17 cellular contexts compared by ENCODE assay signal in the genomic region with DNA sequence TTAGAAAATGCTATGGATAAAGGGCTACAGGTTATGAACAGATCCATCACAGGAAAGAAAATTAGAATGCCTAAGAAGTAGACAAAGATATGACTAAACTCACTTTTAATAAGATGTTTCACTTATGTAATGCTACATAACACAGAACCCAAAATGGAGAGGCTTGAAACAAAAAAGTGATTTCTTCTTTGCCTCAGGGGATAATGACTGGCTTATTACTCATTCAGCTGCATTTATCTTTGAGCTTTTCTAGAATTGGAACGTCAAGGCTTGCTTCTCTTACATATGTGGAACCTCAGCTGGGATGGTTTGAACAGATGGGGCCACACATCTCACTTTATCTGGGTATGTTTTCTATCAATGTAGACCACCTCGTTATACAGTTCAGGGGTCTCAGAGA.
DNase-seq lines count a peak whose midpoint lies in the region; ATAC-seq and TF ChIP-seq lines count a peak whose summit lies in the region.
"Had no signal": no experiment of that assay in that cellular context is flagged by ENCODE, and none has a peak within 500 bp of the region (broad histone marks: within the 10 kb centered on the region; RNA-seq: fewer than 3 reads in every experiment).

No MANE protein-coding gene starts in this region.

- no peak overlapping the region for H2BK20ac ChIP-seq in IMR-90 (ENCODE audit: low read depth, low read length)

- WGBS in IMR-90 (ENCODE audit: extremely low coverage in 2 of 2, insufficient read length in 1 of 2), 2 experiments, result no CpG with 5 or more reads among the region's 2 CpGs
- 8% methylated on average over 2 of the region's 2 CpGs for WGBS in mammary epithelial cell (ENCODE audit: low coverage, missing lambda C conversion rate)
- 41 to 79% (median 59%) methylated on average over 2 of the region's 2 CpGs for WGBS in spleen, 5 donors
- WGBS in adrenal gland, 4 donors, result 39 to 48% (median 42%) methylated on average over 2 of the region's 2 CpGs

- dilution Hi-C loops in IMR-90 (cut with HindIII; ENCODE audit: low sequenced_read_pairs, unreplicated experiment), result no loop called here
- dilution Hi-C loops in mammary epithelial cell (cut with HindIII; ENCODE audit: low sequenced_read_pairs), result no loop called here

- DNase-seq in AG09309 (ENCODE audit: low read depth), result peak; percentile 74
- peak; percentile 65 for DNase-seq in IMR-90
- peak; percentile 93 for DNase-seq in mammary epithelial cell
- peak; percentile 48 for DNase-seq in iris pigment epithelial cell (ENCODE audit: low read depth)
- DNase-seq in spleen, result no peak
- DNase-seq in pons (ENCODE audit: low spot score), result no peak
- no peak for DNase-seq in adrenal gland
- DNase-seq: activated CD4-positive, alpha-beta T cell treated with anti-CD3 and anti-CD28 coated beads, Interleukin-2, amount 50 U/mL, for 48 hours; AML-193; amygdala; esophagus squamous epithelium; lower lobe of right lung; naive thymus-derived CD8-positive, alpha-beta T cell; NCI-H1105 treated with DMSO at 0.1 percent for 48 hours; stimulated activated CD8-positive, alpha-beta memory T cell treated with anti-CD3 and anti-CD28 coated beads, Interleukin-4, amount 100 ng/mL, for 48 hours had no signal

- no peak overlapping the region for H2BK120ac ChIP-seq in IMR-90 (ENCODE audit: low read depth, low read length)

- no peaks in the 10 kb centered on the region for H3K27me3 ChIP-seq in IMR-90 (ENCODE audit: control insufficient read depth, insufficient read depth, low read length)
- no peaks in the 10 kb centered on the region for H3K27me3 ChIP-seq in mammary epithelial cell (ENCODE audit: insufficient read depth, low read length)
- no peaks in the 10 kb centered on the region for H3K27me3 ChIP-seq in spleen (replicated peaks in 1 of 7)
- no peaks in the 10 kb centered on the region for H3K27me3 ChIP-seq in adrenal gland
- H3K27me3 ChIP-seq: esophagus squamous epithelium had no signal

- H3K18ac ChIP-seq in IMR-90 (ENCODE audit: low read depth, low read length), result no peak overlapping the region

- no peak overlapping the region for H3K23ac ChIP-seq in IMR-90 (ENCODE audit: low read depth, low read length)

- H3K9me1 ChIP-seq in IMR-90 (ENCODE audit: insufficient read depth, low read length), result no peaks in the 10 kb centered on the region

- no peak overlapping the region for H2AK5ac ChIP-seq in IMR-90 (ENCODE audit: low read depth, low read length)

- H3K4ac ChIP-seq in IMR-90 (ENCODE audit: low read depth, low read length), result no peak overlapping the region

- ATAC-seq in IMR-90 (ENCODE audit: low read depth) (peak; percentile 57), GM21515 (IDR thresholded peaks at IDR 0.05; ENCODE audit: unreplicated experiment) (no peak)
- ATAC-seq: lower lobe of right lung; naive thymus-derived CD8-positive, alpha-beta T cell had no signal

- H3K27ac ChIP-seq in IMR-90 (ENCODE audit: insufficient read depth, low read length) (no peak overlapping the region), mammary epithelial cell (ENCODE audit: insufficient read depth, low read depth, low read length) (no peak overlapping the region), spleen (no peak overlapping the region), adrenal gland (no peak overlapping the region)
- H3K27ac ChIP-seq: esophagus squamous epithelium, lower lobe of right lung, thoracic aorta had no signal

- H2AFZ ChIP-seq in IMR-90 (replicated peaks; ENCODE audit: low read length, poor library complexity), result no peak overlapping the region
- H2AFZ ChIP-seq in mammary epithelial cell (ENCODE audit: low read depth, low read length), result no peak overlapping the region

- POLR2A ChIA-PET in IMR-90 (lab: Charles Lee; ENCODE audit: unreplicated experiment), result interaction anchor here (0.7 kb wide), 1 partner anchor 27 kb away, joined by 17 read pairs; no protein-coding TSS in a partner anchor

- no peak overlapping the region for H4K5ac ChIP-seq in IMR-90 (ENCODE audit: low read depth, low read length)

- in situ Hi-C loops in IMR-90 (cut with MboI; ENCODE audit: low sequenced_read_pairs), result no loop called here
- in situ Hi-C loops in mammary epithelial cell (cut with MboI; ENCODE audit: low sequenced_read_pairs in 2 of 2), result no loop called here

- H3K4me1 ChIP-seq in IMR-90 (ENCODE audit: control insufficient read depth, insufficient read depth, low read length) (no peaks in the 10 kb centered on the region; the same call in 1 of the 2 replicates), mammary epithelial cell (ENCODE audit: insufficient read depth, low read length) (peaks cover 42% of the 10 kb centered on the region), spleen (no peaks in the 10 kb centered on the region), adrenal gland (replicated peaks in 1 of 2) (no peaks in the 10 kb centered on the region)
- H3K4me1 ChIP-seq: esophagus squamous epithelium, lower lobe of right lung had no signal

- no peak for TF ChIP-seq POLR2A in IMR-90 (IDR thresholded peaks at IDR 0.05; ENCODE audit: low read depth, low read length)
- TF ChIP-seq POLR2A in spleen (IDR thresholded peaks at IDR 0.05), result no peak
- TF ChIP-seq POLR2A in adrenal gland (IDR thresholded peaks at IDR 0.05), result no peak

- CTCF ChIA-PET in IMR-90 (lab: Yijun Ruan, JAX), result no interaction called here
- CTCF ChIA-PET in mammary epithelial cell (lab: Charles Lee; ENCODE audit: low non-redundant PET), result interaction anchor here (0.6 kb wide), 1 partner anchor 18 kb away, joined by 3 read pairs; no protein-coding TSS in a partner anchor

- no peak overlapping the region for H4K8ac ChIP-seq in IMR-90 (ENCODE audit: low read depth in 2 of 2, low read length in 2 of 2)

- no peak overlapping the region for H3K14ac ChIP-seq in IMR-90 (replicated peaks; ENCODE audit: low read depth, low read length)

- no peaks in the 10 kb centered on the region for H3K79me2 ChIP-seq in mammary epithelial cell (ENCODE audit: insufficient read depth, low read length)

- H3K9ac ChIP-seq in IMR-90 (ENCODE audit: low read depth, low read length) (no peak overlapping the region), mammary epithelial cell (ENCODE audit: insufficient read depth, low read length) (no peak overlapping the region)

- H4K91ac ChIP-seq in IMR-90 (ENCODE audit: insufficient read depth, low read depth, low read length), result no peak overlapping the region

- intact Hi-C loops in IMR-90 (cut with micrococcal nuclease), result no loop called here
- intact Hi-C loops in mammary epithelial cell (cut with micrococcal nuclease), result no loop called here
- intact Hi-C loops in spleen (cut with DNase I; ENCODE audit: low total_unique reads), result no loop called here
- intact Hi-C loops in adrenal gland (cut with DNase I), result no loop called here

- TF ChIP-seq RAD21 in IMR-90 (IDR thresholded peaks at IDR 0.05; ENCODE audit: low read length), result no peak

- H3K9me3 ChIP-seq in IMR-90 (ENCODE audit: control insufficient read depth, insufficient read depth, low read length) (no peaks in the 10 kb centered on the region), mammary epithelial cell (replicated peaks; ENCODE audit: insufficient read depth, low read length) (no peaks in the 10 kb centered on the region), spleen (no peaks in the 10 kb centered on the region), adrenal gland (replicated peaks in 1 of 3) (no peaks in the 10 kb centered on the region)
- H3K9me3 ChIP-seq: esophagus squamous epithelium, lower lobe of right lung, thoracic aorta had no signal

- H3K36me3 ChIP-seq in IMR-90 (ENCODE audit: control insufficient read depth, insufficient read depth, low read length), result no peaks in the 10 kb centered on the region
- H3K36me3 ChIP-seq in mammary epithelial cell (ENCODE audit: insufficient read depth, low read length), result no peaks in the 10 kb centered on the region
- H3K36me3 ChIP-seq in spleen, result no peaks in the 10 kb centered on the region
- H3K36me3 ChIP-seq in adrenal gland (replicated peaks in 1 of 2), result no peaks in the 10 kb centered on the region
- H3K36me3 ChIP-seq: esophagus squamous epithelium, lower lobe of right lung, thoracic aorta had no signal

- no peak overlapping the region for H2BK15ac ChIP-seq in IMR-90 (ENCODE audit: low read depth, low read length)

- H4K20me1 ChIP-seq in IMR-90 (ENCODE audit: insufficient read depth, low read length) (no peaks in the 10 kb centered on the region), mammary epithelial cell (ENCODE audit: insufficient read depth, low read length) (no peaks in the 10 kb centered on the region)

- no peak overlapping the region for H3K4me2 ChIP-seq in IMR-90 (ENCODE audit: low read depth, low read length)
- H3K4me2 ChIP-seq in mammary epithelial cell (ENCODE audit: insufficient read depth, low read depth, low read length), result peak overlapping the region; percentile 16

- H3K56ac ChIP-seq in IMR-90 (ENCODE audit: extremely low read depth, insufficient read depth, low read length), result no peak overlapping the region

- no peaks in the 10 kb centered on the region for H3K79me1 ChIP-seq in IMR-90 (ENCODE audit: low read depth in 1 of 2, low read length in 2 of 2)

- H2BK5ac ChIP-seq in IMR-90 (ENCODE audit: low read depth, low read length, poor library complexity, severe bottlenecking), result no peak overlapping the region

- TF ChIP-seq CTCF in AG09309 (IDR thresholded peaks at IDR 0.05; ENCODE audit: control insufficient read depth, insufficient read depth, low read depth, low read length, missing control alignments) (no peak), IMR-90 (conservative IDR thresholded peaks at IDR 0.05; ENCODE audit: low read depth, low read length) (no peak), mammary epithelial cell (conservative IDR thresholded peaks at IDR 0.05 in 1 of 2, IDR thresholded peaks at IDR 0.05 in 1 of 2; ENCODE audit: extremely low read depth in 1 of 2, insufficient read depth in 1 of 2, low read depth in 1 of 2, low read length in 2 of 2) (no peak), spleen (IDR thresholded peaks at IDR 0.05 in 8 of 11, conservative IDR thresholded peaks at IDR 0.05 in 3 of 11) (no peak), adrenal gland (IDR thresholded peaks at IDR 0.05) (no peak)

- BruUV-seq in IMR-90 (replicated peaks; lab: Mats Ljungman, UMichigan) (no TSS peak), mammary epithelial cell (replicated peaks; lab: Mats Ljungman, UMichigan) (no TSS peak)

- no peak overlapping the region for H2AK9ac ChIP-seq in IMR-90 (replicated peaks; ENCODE audit: low read depth, low read length, poor library complexity)

- H3K4me3 ChIP-seq in AG09309 (ENCODE audit: control insufficient read depth, low read depth, low read length), result no peak overlapping the region
- no peak overlapping the region for H3K4me3 ChIP-seq in IMR-90 (ENCODE audit: insufficient read depth, low read depth, low read length)
- no peak overlapping the region for H3K4me3 ChIP-seq in mammary epithelial cell (replicated peaks in 1 of 3; ENCODE audit: insufficient read depth in 1 of 3, low read depth in 2 of 3, low read length in 3 of 3)
- no peak overlapping the region for H3K4me3 ChIP-seq in spleen
- H3K4me3 ChIP-seq in adrenal gland, result no peak overlapping the region
- H3K4me3 ChIP-seq: esophagus squamous epithelium, lower lobe of right lung, thoracic aorta had no signal

TF ChIP-seq in IMR-90, 13 proteins besides CTCF, POLR2A, EP300 and RAD21 (continues in another document):
- TF ChIP-seq CHD1 (IDR thresholded peaks at IDR 0.05; ENCODE audit: low read depth, low read length) (no peak), MXI1 (IDR thresholded peaks at IDR 0.05; ENCODE audit: borderline replicate concordance, low read depth, low read length) (no peak), BHLHE40 (IDR thresholded peaks at IDR 0.05; ENCODE audit: low read depth, low read length) (no peak)

Comparison
In these comparisons a context has a peak if more than half of its experiments do, and no peak if none do; other contexts are left out.
1. DNase-seq: peak in AG09309 (single experiment), IMR-90 (single experiment), mammary epithelial cell (single experiment) and iris pigment epithelial cell (single experiment); none in spleen (single experiment), pons (single experiment) and adrenal gland (0 of 7).